ENCODE assay signal across 8 cellular contexts in the genomic region with DNA sequence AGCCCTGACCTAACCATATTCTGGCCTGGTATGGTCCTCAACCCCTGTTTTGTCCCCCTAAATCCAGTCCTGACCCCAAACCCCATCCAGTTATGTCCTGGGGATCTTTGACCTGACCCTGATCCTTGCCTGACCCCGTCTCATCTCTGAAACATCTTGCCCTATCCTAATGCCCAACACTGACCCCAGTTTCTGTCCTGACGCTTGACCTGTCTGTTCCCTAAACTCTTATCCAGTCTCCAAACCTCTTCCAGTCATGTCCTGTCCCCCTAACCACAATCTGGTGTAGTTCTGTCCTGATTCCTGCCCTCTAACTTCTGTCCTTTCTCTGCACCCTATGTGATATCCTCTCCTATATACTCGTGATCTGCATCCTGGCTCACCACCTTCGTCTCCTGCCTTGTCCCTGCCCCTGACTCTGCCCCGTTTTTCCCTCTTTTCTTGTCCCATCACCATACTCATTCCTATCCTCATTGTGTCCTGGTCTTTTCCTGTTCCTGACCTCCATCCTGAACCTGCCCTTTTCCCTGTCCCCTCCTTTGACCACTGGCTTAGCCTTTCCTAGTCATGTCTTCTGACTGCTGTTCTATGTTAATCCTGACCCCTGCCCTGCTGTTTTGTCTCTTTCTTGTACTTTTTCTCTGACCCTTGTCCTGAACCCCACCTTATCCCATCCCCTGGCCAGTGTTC. TPM values are rescaled to one million over a fixed set of nuclear protein-coding genes. Genes with fewer than 3 reads are reported as not detected.
DNase-seq lines count a peak whose midpoint lies in the region; ATAC-seq and TF ChIP-seq lines count a peak whose summit lies in the region.

No MANE protein-coding gene starts in this region.

- H4K20me1 ChIP-seq in H9 (ENCODE audit: control insufficient read depth, insufficient read depth, insufficient read length): no peaks in the 10 kb centered on the region

- no peak overlapping the region for H3T11ph ChIP-seq in H9 (ENCODE audit: low read length)

- H3K56ac ChIP-seq in H9 (ENCODE audit: insufficient read length, low read depth, low read length): no peak overlapping the region

- peaks cover 71 to 86% of the 10 kb centered on the region in 2 experiments for H3K9me3 Mint-ChIP-seq in H9
- H3K9me3 Mint-ChIP-seq in activated T-helper 17 cell treated with anti-CD3 and anti-CD28 coated beads, Interleukin-2, amount 50 U/mL, for 72 hours: no peaks in the 10 kb centered on the region

- H3K18ac ChIP-seq in H9 (ENCODE audit: insufficient read length, low read depth, low read length): no peak overlapping the region

- peak overlapping the region; percentile 73 for H3K4me2 ChIP-seq in H9 (ENCODE audit: insufficient read depth, insufficient read length, low read length)

- no peak overlapping the region for H2BK15ac ChIP-seq in H9 (ENCODE audit: low read depth, low read length)

- H4K5ac ChIP-seq in H9 (ENCODE audit: insufficient read length, low read depth, low read length): no peak overlapping the region

- H2AFZ ChIP-seq in H9 (ENCODE audit: low read length): no peak overlapping the region

- peak overlapping the region; percentile 9 to 62 (median 49); a peak in 5 of 7 replicates for H3K27ac Mint-ChIP-seq in H9
- peak overlapping the region; percentile 90 for H3K27ac Mint-ChIP-seq in activated T-helper 17 cell treated with anti-CD3 and anti-CD28 coated beads, Interleukin-2, amount 50 U/mL, for 72 hours

- no peaks in the 10 kb centered on the region for H3K27me3 ChIP-seq in H9 (ENCODE audit: insufficient read depth, low read length)

- no peak for DNase-seq in H9
- DNase-seq in T-helper 9 cell: no peak
- no peak for DNase-seq in stimulated activated CD4-positive, alpha-beta T cell treated with anti-CD3 and anti-CD28 coated beads, Interleukin-2, amount 100 ng/mL, for 48 hours
- no peak for DNase-seq in islet precursor cell

- no peak overlapping the region for H2BK12ac ChIP-seq in H9 (ENCODE audit: insufficient read length, low read depth, low read length)

- H3K4me3 ChIP-seq in iPS-11a (ENCODE audit: low read depth, low read length) (peak overlapping the region; percentile 45), skin epidermis (peak overlapping the region; percentile 51 to 73 (median 61))

- H3K79me2 ChIP-seq in H9 (ENCODE audit: insufficient read depth, low read length): peaks cover 6% of the 10 kb centered on the region; the same call in 1 of the 2 replicates

- H4K8ac ChIP-seq in H9 (replicated peaks; ENCODE audit: insufficient read length, low read depth, low read length): no peak overlapping the region

- no CpG with 5 or more reads among the region's 5 CpGs for WGBS in H9 (ENCODE audit: extremely low coverage, insufficient read length, low lambda C conversion rate)

- H3K4me1 ChIP-seq in H9 (ENCODE audit: insufficient read depth, low read length): peaks cover 2% of the 10 kb centered on the region; the same call in 1 of the 2 replicates

- H3K36me3 Mint-ChIP-seq in H9 (ENCODE audit: insufficient read depth in 1 of 3, low read depth in 3 of 3): peaks cover 3 to 28% (median 18%) of the 10 kb centered on the region in 3 experiments; a peak in 6 of 7 replicates
- H3K36me3 Mint-ChIP-seq in activated T-helper 17 cell treated with anti-CD3 and anti-CD28 coated beads, Interleukin-2, amount 50 U/mL, for 72 hours (ENCODE audit: low read depth): no peaks in the 10 kb centered on the region

- no peak overlapping the region for H3K23ac ChIP-seq in H9 (ENCODE audit: insufficient read length, low read depth, low read length)

- no peaks in the 10 kb centered on the region for H3K23me2 ChIP-seq in H9 (ENCODE audit: insufficient read length, low read depth, low read length, poor library complexity, severe bottlenecking)

- H3K4ac ChIP-seq in H9 (ENCODE audit: low read depth, low read length): no peak overlapping the region

- peak overlapping the region; percentile 73 to 81 for H3K4me3 Mint-ChIP-seq in H9
- H3K4me3 Mint-ChIP-seq in activated T-helper 17 cell treated with anti-CD3 and anti-CD28 coated beads, Interleukin-2, amount 50 U/mL, for 72 hours: peak overlapping the region; percentile 85

- peaks cover 18% of the 10 kb centered on the region in 2 experiments for H3K4me1 Mint-ChIP-seq in H9
- peaks cover 18% of the 10 kb centered on the region for H3K4me1 Mint-ChIP-seq in activated T-helper 17 cell treated with anti-CD3 and anti-CD28 coated beads, Interleukin-2, amount 50 U/mL, for 72 hours

- TF ChIP-seq CTCF in H9 (conservative IDR thresholded peaks at IDR 0.05): no peak

- H2BK20ac ChIP-seq in H9 (ENCODE audit: low read depth, low read length, poor library complexity, severe bottlenecking): no peak overlapping the region

- H2AK5ac ChIP-seq in H9 (ENCODE audit: insufficient read length, low read length): no peak overlapping the region

- H3K9me3 ChIP-seq in H9 (ENCODE audit: control insufficient read depth, low read depth, low read length): no peaks in the 10 kb centered on the region

- no peak overlapping the region for H2BK120ac ChIP-seq in H9 (ENCODE audit: low read depth, low read length, poor library complexity, severe bottlenecking)

- peaks cover 10% of the 10 kb centered on the region for H3K27me3 Mint-ChIP-seq in H9 (ENCODE audit: low read depth)
- no peaks in the 10 kb centered on the region for H3K27me3 Mint-ChIP-seq in activated T-helper 17 cell treated with anti-CD3 and anti-CD28 coated beads, Interleukin-2, amount 50 U/mL, for 72 hours

- ATAC-seq in activated T-helper 17 cell treated with anti-CD3 and anti-CD28 coated beads, Interleukin-2, amount 50 U/mL, for 72 hours (replicated peaks): no peak
- ATAC-seq in HG03378 (IDR thresholded peaks at IDR 0.05; ENCODE audit: unreplicated experiment): no peak

- no peak overlapping the region for H2BK5ac ChIP-seq in H9 (ENCODE audit: insufficient read length, low read length)

- peak overlapping the region; percentile 31 for H3K9ac ChIP-seq in H9 (ENCODE audit: extremely low read depth, insufficient read length, low read length)

- no peak overlapping the region for H4K91ac ChIP-seq in H9 (ENCODE audit: insufficient read length, low read depth, low read length)

- H3K79me1 ChIP-seq in H9 (ENCODE audit: insufficient read depth, low read depth, low read length, poor library complexity, severe bottlenecking): no peaks in the 10 kb centered on the region

- H3K27ac ChIP-seq in H9 (ENCODE audit: insufficient read length, low read depth, low read length): no peak overlapping the region
- peak overlapping the region in 17 of 21 experiments; percentile 35 to 93 (median 88) for H3K27ac ChIP-seq in skin epidermis

- H3K14ac ChIP-seq in H9 (ENCODE audit: insufficient read depth, low read length): no peak overlapping the region

RNA-seq across cellular contexts. Expression of gene CCDC120, which starts 4.6 kb away (rescaled TPM):
- 14.5 and 15.7 TPM in 2 replicates for total RNA-seq in H9 (2021)
- 1 to 10 TPM; 6.9 to 7.3 TPM for total RNA-seq in activated T-helper 17 cell treated with anti-CD3 and anti-CD28 coated beads, Interleukin-2, amount 50 U/mL, for 72 hours

RNA-seq across cellular contexts. Expression of gene TFE3, which starts 11.1 kb away (rescaled TPM):
- 58.9 and 59.8 TPM in 2 replicates for total RNA-seq in H9 (2021)
- 10 to 100 TPM; 35.0 to 38.9 TPM for total RNA-seq in activated T-helper 17 cell treated with anti-CD3 and anti-CD28 coated beads, Interleukin-2, amount 50 U/mL, for 72 hours

RNA-seq across cellular contexts. Expression of gene PRAF2, which starts 19.6 kb away (rescaled TPM):
- 12.2 and 13.4 TPM in 2 replicates for total RNA-seq in H9 (2021)
- 10 to 100 TPM; 14.3 to 21.7 TPM for total RNA-seq in activated T-helper 17 cell treated with anti-CD3 and anti-CD28 coated beads, Interleukin-2, amount 50 U/mL, for 72 hours

RNA-seq across cellular contexts. Expression of gene WDR45, which starts 25.5 kb away (rescaled TPM):
- 31.5 and 35.8 TPM in 2 replicates for total RNA-seq in H9 (2021)
- 10 to 100 TPM; 40.6 to 44.5 TPM for total RNA-seq in activated T-helper 17 cell treated with anti-CD3 and anti-CD28 coated beads, Interleukin-2, amount 50 U/mL, for 72 hours

RNA-seq across cellular contexts. Expression of gene GRIPAP1, which starts 52.2 kb away (rescaled TPM):
- 70.1 and 71.8 TPM in 2 replicates for total RNA-seq in H9 (2021)
- 100 to 1,000 TPM in 1 of 2 donors, 10 to 100 TPM in 1; 88.0 to 126 TPM for total RNA-seq in activated T-helper 17 cell treated with anti-CD3 and anti-CD28 coated beads, Interleukin-2, amount 50 U/mL, for 72 hours
